ENCODE assay signal across 19 cellular contexts in genomic region chrX:17608898-17609297, GRCh38.
DNase-seq lines count a peak whose midpoint lies in the region; ATAC-seq, FAIRE-seq and TF ChIP-seq lines count a peak whose summit lies in the region.
"Had no signal": no experiment of that assay in that cellular context is flagged by ENCODE, and none has a peak within 500 bp of the region (broad histone marks: within the 10 kb centered on the region; RNA-seq: fewer than 3 reads in every experiment).

No MANE protein-coding gene starts in this region.

- in situ Hi-C loops in HepG2 (cut with HindIII; ENCODE audit: extremely low pct_ligation_motif_present, low pct_unique_long_range_greater_than_20kb) = no loop called here

- TF ChIP-seq EP300 in HepG2 (IDR thresholded peaks at IDR 0.05; ENCODE audit: low read depth in 2 of 2, low read length in 2 of 2) = no peak
- no peak for TF ChIP-seq EP300 in HepG2 (CRISPR knock-in tag; IDR thresholded peaks at IDR 0.05; ENCODE audit: borderline replicate concordance)

- peaks cover 0 to 7% (median 3%) of the 10 kb centered on the region in 4 donors for H3K4me1 ChIP-seq in liver (ENCODE audit: control insufficient read depth in 4 of 4, insufficient read depth in 4 of 4, low read length in 3 of 4)
- peaks cover 3% of the 10 kb centered on the region; the same call in 1 of the 2 replicates for H3K4me1 ChIP-seq in HepG2 (ENCODE audit: insufficient read depth, low read length)
- no peaks in the 10 kb centered on the region for H3K4me1 ChIP-seq in fibroblast of lung (ENCODE audit: control insufficient read depth, extremely low read depth, insufficient read depth, low read length)
- H3K4me1 ChIP-seq: esophagus squamous epithelium had no signal

- H3K27ac ChIP-seq in liver (ENCODE audit: low read depth in 1 of 2, low read length in 2 of 2) (no peak overlapping the region), HepG2 (ENCODE audit: extremely low read length, insufficient read depth, low read length) (no peak overlapping the region), fibroblast of lung (ENCODE audit: insufficient read depth, low read length) (no peak overlapping the region)
- H3K27ac ChIP-seq: esophagus squamous epithelium, WERI-Rb-1 had no signal

- H3K9ac ChIP-seq in liver (ENCODE audit: low read depth in 1 of 2, low read length in 2 of 2) (no peak overlapping the region), HepG2 (ENCODE audit: insufficient read depth, low read depth, low read length) (no peak overlapping the region), fibroblast of lung (ENCODE audit: insufficient read depth, low read length) (no peak overlapping the region)

- TF ChIP-seq CTCF in liver (IDR thresholded peaks at IDR 0.05; ENCODE audit: low read depth, low read length, missing input control) = no peak
- TF ChIP-seq CTCF in HepG2 (CRISPR knock-in tag; IDR thresholded peaks at IDR 0.05) = no peak
- TF ChIP-seq CTCF in fibroblast of lung (conservative IDR thresholded peaks at IDR 0.05 in 1 of 2, IDR thresholded peaks at IDR 0.05 in 1 of 2; ENCODE audit: low read depth in 1 of 2, low read length in 2 of 2) = no peak

- peaks cover 0 to 2% (median 0%) of the 10 kb centered on the region in 4 donors for H3K27me3 ChIP-seq in liver (ENCODE audit: control insufficient read depth in 4 of 4, insufficient read depth in 4 of 4, low read length in 3 of 4)
- no peaks in the 10 kb centered on the region for H3K27me3 ChIP-seq in HepG2 (ENCODE audit: control insufficient read depth in 1 of 2, insufficient read depth in 2 of 2, low read length in 2 of 2)
- no peaks in the 10 kb centered on the region for H3K27me3 ChIP-seq in fibroblast of lung (ENCODE audit: control insufficient read depth, insufficient read depth, low read length)
- H3K27me3 ChIP-seq: esophagus squamous epithelium had no signal

- POLR2A ChIA-PET in HepG2 (lab: Yijun Ruan, JAX) = no interaction called here

- TF ChIP-seq POLR2A in HepG2 (IDR thresholded peaks at IDR 0.05; ENCODE audit: insufficient read depth in 1 of 2, low read depth in 2 of 2, low read length in 2 of 2) = no peak

- FAIRE-seq in HepG2 (lab: Jason Lieb, UNC) = no peak

- DNase-seq in HepG2 (ENCODE audit: low spot score) = no peak
- peak; percentile 79 for DNase-seq in NCI-H345 treated with DMSO at 0.1 percent for 48 hours (lab: John Stamatoyannopoulos, UW; ENCODE audit: unreplicated experiment)
- peak; percentile 6 to 41 for DNase-seq in fibroblast of lung (ENCODE audit: low read depth in 2 of 2)
- no peak for DNase-seq in GM03348 (ENCODE audit: low spot score)
- no peak for DNase-seq in HUDEP-2 (lab: John Stamatoyannopoulos, UW; ENCODE audit: unreplicated experiment in 76 of 76)
- DNase-seq: activated effector memory CD4-positive, alpha-beta T cell treated with anti-CD3 and anti-CD28 coated beads, Interleukin-2, amount 50 U/mL, for 16 hours; CD4-positive, CD25-positive, alpha-beta regulatory T cell; esophagus squamous epithelium; GDM1; left cardiac atrium; natural killer cell; NCI-H1694 treated with DMSO at 0.1 percent for 48 hours; stimulated activated CD4-positive, alpha-beta T cell treated with anti-CD3 and anti-CD28 coated beads, Interleukin-4, amount 100 ng/mL, for 1 hour; trophoblast cell; WERI-Rb-1 had no signal

- no peak for ATAC-seq in HepG2
- no peak for ATAC-seq in GM21381 (IDR thresholded peaks at IDR 0.05; ENCODE audit: unreplicated experiment)
- ATAC-seq in GM21367 (IDR thresholded peaks at IDR 0.05; ENCODE audit: unreplicated experiment) = no peak
- ATAC-seq: natural killer cell, sciatic nerve had no signal

- H4K20me1 ChIP-seq in HepG2 (ENCODE audit: insufficient read depth, low read length) = no peaks in the 10 kb centered on the region
- no peaks in the 10 kb centered on the region for H4K20me1 ChIP-seq in fibroblast of lung (ENCODE audit: control insufficient read depth, extremely low read depth, insufficient read depth, low read length)

- no TSS peak for BruUV-seq in HepG2 (replicated peaks; lab: Mats Ljungman, UMichigan)

- intact Hi-C loops in HepG2 (cut with micrococcal nuclease; ENCODE audit: unreplicated experiment) = no loop called here

- no peaks in the 10 kb centered on the region for H3K9me3 ChIP-seq in liver (ENCODE audit: control insufficient read depth in 4 of 4, low read length in 3 of 4)
- no peaks in the 10 kb centered on the region for H3K9me3 ChIP-seq in HepG2 (ENCODE audit: low read length)
- H3K9me3 ChIP-seq in fibroblast of lung (ENCODE audit: control insufficient read depth, insufficient read depth, low read depth, low read length) = no peaks in the 10 kb centered on the region
- H3K9me3 ChIP-seq: esophagus squamous epithelium had no signal

- CTCF ChIA-PET in HepG2 (lab: Yijun Ruan, JAX; ENCODE audit: low intra/inter-chr PET ratio, low total read pairs) = no interaction called here

- H3K79me2 ChIP-seq in HepG2 (ENCODE audit: insufficient read depth, low read length) (no peaks in the 10 kb centered on the region), fibroblast of lung (ENCODE audit: control insufficient read depth, insufficient read depth, low read length) (no peaks in the 10 kb centered on the region)

- H3K4me2 ChIP-seq in HepG2 (ENCODE audit: low read depth, low read length) = no peak overlapping the region
- H3K4me2 ChIP-seq in fibroblast of lung (ENCODE audit: extremely low read depth, insufficient read depth, low read length) = no peak overlapping the region

- TF ChIP-seq RAD21 in liver (IDR thresholded peaks at IDR 0.05) = no peak
- TF ChIP-seq RAD21 in HepG2 (CRISPR knock-in tag; IDR thresholded peaks at IDR 0.05) = no peak

- H3K4me3 ChIP-seq in liver (ENCODE audit: low read depth in 1 of 3, low read length in 3 of 3) = no peak overlapping the region
- H3K4me3 ChIP-seq in HepG2 (replicated peaks in 1 of 3; ENCODE audit: insufficient read depth in 1 of 3, low read depth in 2 of 3, low read length in 3 of 3) = no peak overlapping the region
- no peak overlapping the region for H3K4me3 ChIP-seq in fibroblast of lung (replicated peaks in 1 of 4; ENCODE audit: control extremely low read depth in 1 of 4, insufficient read depth in 1 of 4, low read depth in 3 of 4, low read length in 4 of 4)
- H3K4me3 ChIP-seq: esophagus squamous epithelium had no signal

- 27% methylated on average over 2 of the region's 2 CpGs for WGBS in liver
- 40% methylated on average over 2 of the region's 2 CpGs for WGBS in HepG2 (ENCODE audit: low lambda C conversion rate)

- H3K36me3 ChIP-seq in liver (ENCODE audit: control insufficient read depth in 4 of 4, insufficient read depth in 3 of 4, low read depth in 1 of 4, low read length in 3 of 4) (no peaks in the 10 kb centered on the region), HepG2 (replicated peaks in 1 of 2; ENCODE audit: control insufficient read depth in 1 of 2, insufficient read depth in 2 of 2, low read length in 2 of 2) (no peaks in the 10 kb centered on the region), fibroblast of lung (ENCODE audit: control insufficient read depth, insufficient read depth, low read length) (no peaks in the 10 kb centered on the region)
- H3K36me3 ChIP-seq: esophagus squamous epithelium, WERI-Rb-1 had no signal

- H2AFZ ChIP-seq in HepG2 (ENCODE audit: low read length) (no peak overlapping the region), fibroblast of lung (ENCODE audit: low read length) (no peak overlapping the region)

TF ChIP-seq in liver, 16 proteins besides CTCF, POLR2A, EP300 and RAD21:
- TF ChIP-seq TAF1 (conservative IDR thresholded peaks at IDR 0.05) (no peak), MAX (IDR thresholded peaks at IDR 0.05) (peak; percentile 67), SP1 (IDR thresholded peaks at IDR 0.05) (peak; percentile 33), NR2F2 (IDR thresholded peaks at IDR 0.05) (no peak), YY1 (IDR thresholded peaks at IDR 0.05) (peak; percentile 29), HNF4A (conservative IDR thresholded peaks at IDR 0.05) (peak; percentile 8 to 33), RXRA (IDR thresholded peaks at IDR 0.05) (peak in 1 of 2 donors; percentile 64)
TF ChIP-seq in liver: peak in this region for 5.

TF ChIP-seq in HepG2, 621 proteins besides CTCF, POLR2A, EP300 and RAD21 (continues in another document):
- TF ChIP-seq TBX2 (CRISPR knock-in tag; IDR thresholded peaks at IDR 0.05; ENCODE audit: borderline replicate concordance) = no peak
- TF ChIP-seq EEA1 (CRISPR knock-in tag; IDR thresholded peaks at IDR 0.05; ENCODE audit: borderline replicate concordance) = no peak
- no peak for TF ChIP-seq ZNF24 (IDR thresholded peaks at IDR 0.05)
- no peak for TF ChIP-seq RORA (CRISPR knock-in tag; IDR thresholded peaks at IDR 0.05)
- TF ChIP-seq MIER2 (CRISPR knock-in tag; IDR thresholded peaks at IDR 0.05) = no peak
- TF ChIP-seq TFDP2 (CRISPR knock-in tag; IDR thresholded peaks at IDR 0.05) = no peak
- no peak for TF ChIP-seq ZNF772 (CRISPR knock-in tag; IDR thresholded peaks at IDR 0.05)
- TF ChIP-seq ZNF17 (CRISPR knock-in tag; IDR thresholded peaks at IDR 0.05) = no peak
- TF ChIP-seq ZIK1 (CRISPR knock-in tag; IDR thresholded peaks at IDR 0.05; ENCODE audit: borderline replicate concordance, low read depth) = no peak

Comparison
In these comparisons a context has a peak if more than half of its experiments do, and no peak if none do; other contexts are left out.
1. DNase-seq: peak in NCI-H345 treated with DMSO at 0.1 percent for 48 hours (single experiment) and fibroblast of lung (2 of 2); none in HepG2 (single experiment), GM03348 (single experiment) and HUDEP-2 (0 of 76).